ENCODE assay signal across 8 cellular contexts in genomic region chr7:2523941-2524807, GRCh38. TPM values are rescaled to one million over a fixed set of nuclear protein-coding genes. Genes with fewer than 3 reads are reported as not detected.
DNase-seq lines count a peak whose midpoint lies in the region; ATAC-seq and TF ChIP-seq lines count a peak whose summit lies in the region.

No MANE protein-coding gene starts in this region.

- no peak for TF ChIP-seq CTCF in CD14-positive monocyte (IDR thresholded peaks at IDR 0.05)
- no peak for TF ChIP-seq CTCF in WERI-Rb-1 (IDR thresholded peaks at IDR 0.05; ENCODE audit: low read depth, low read length)
- TF ChIP-seq CTCF in nephron progenitor cell (IDR thresholded peaks at IDR 0.05) = no peak

- H3K27ac Mint-ChIP-seq in CD14-positive monocyte (peak overlapping the region in 6 of 7 donors; percentile 18 to 91 (median 59)), nephron progenitor cell (no peak overlapping the region)

- H3K27me3 Mint-ChIP-seq in CD14-positive monocyte (ENCODE audit: low read depth in 3 of 3) = peaks cover 0 to 2% (median 1%) of the 10 kb centered on the region in 3 donors
- peaks cover 8% of the 10 kb centered on the region for H3K27me3 Mint-ChIP-seq in nephron progenitor cell (ENCODE audit: low read depth, poor library complexity)

- DNase-seq in CD14-positive monocyte (ENCODE audit: low spot score) (peak; percentile 54), NAMALWA (ENCODE audit: low spot score) (peak; percentile 51), WERI-Rb-1 (no peak), globus pallidus (ENCODE audit: low spot score) (peak; percentile 96), nephron progenitor cell (no peak), NCI-H446 treated with DMSO at 0.1 percent for 48 hours (lab: John Stamatoyannopoulos, UW) (no peak)

- peaks cover 54% of the 10 kb centered on the region for H3K36me3 ChIP-seq in WERI-Rb-1

- H3K27me3 ChIP-seq in WERI-Rb-1 (ENCODE audit: insufficient read depth, low read depth, severe bottlenecking) = no peaks in the 10 kb centered on the region

- H3K4me3 ChIP-seq in WERI-Rb-1 (ENCODE audit: low read depth, low read length) = no peak overlapping the region

- H3K4me3 Mint-ChIP-seq in CD14-positive monocyte (peak overlapping the region; percentile 98 to 99), nephron progenitor cell (peak overlapping the region; percentile 28)

- intact Hi-C loops in CD14-positive monocyte (cut with micrococcal nuclease) = loop anchor here (5.0 to 10.0 kb wide), 4 partner anchors 33 to 989 kb away; partner anchors contain the start of genes BRAT1 (in 2 of the 2), IQCE (in 2 of the 2), TTYH3 (in 2 of the 2) and GRIFIN (in 1 of the 2)

- peaks cover 47 to 66% of the 10 kb centered on the region in 2 donors for H3K36me3 Mint-ChIP-seq in CD14-positive monocyte
- H3K36me3 Mint-ChIP-seq in nephron progenitor cell (ENCODE audit: low read depth) = no peaks in the 10 kb centered on the region

- no peaks in the 10 kb centered on the region for H3K9me3 ChIP-seq in WERI-Rb-1 (ENCODE audit: severe bottlenecking)

- H3K27ac ChIP-seq in WERI-Rb-1 = peak overlapping the region; percentile 44

- no peak for ATAC-seq in GM21447 (IDR thresholded peaks at IDR 0.05; ENCODE audit: unreplicated experiment)
- no peak for ATAC-seq in HG02678 (IDR thresholded peaks at IDR 0.05; ENCODE audit: unreplicated experiment)

- H3K4me1 Mint-ChIP-seq in CD14-positive monocyte (peaks cover 66% of the 10 kb centered on the region), nephron progenitor cell (peaks cover 43% of the 10 kb centered on the region)

- H3K9me3 Mint-ChIP-seq in CD14-positive monocyte (peaks cover 0 to 2% (median 0%) of the 10 kb centered on the region in 7 donors), nephron progenitor cell (no peaks in the 10 kb centered on the region)

RNA-seq across cellular contexts. Expression of gene LFNG, which starts 4.6 kb away (rescaled TPM):
- polyA plus RNA-seq in CD14-positive monocyte = 1 to 10 TPM; 1.9 to 2.2 TPM

RNA-seq across cellular contexts. Expression of gene BRAT1, which starts 31.1 kb away (rescaled TPM):
- polyA plus RNA-seq in CD14-positive monocyte = 10 to 100 TPM; 31.6 to 32.5 TPM

RNA-seq across cellular contexts. Expression of gene IQCE, which starts 34.6 kb away (rescaled TPM):
- 1 to 10 TPM; 1.8 to 3.0 TPM for polyA plus RNA-seq in CD14-positive monocyte

RNA-seq across cellular contexts. Expression of gene GRIFIN, which starts 48.0 kb away (rescaled TPM):
- not detected for polyA plus RNA-seq in CD14-positive monocyte

Comparison
In these comparisons a context has a peak if more than half of its experiments do, and no peak if none do; other contexts are left out.
1. DNase-seq: peak in CD14-positive monocyte (single experiment), NAMALWA (single experiment) and globus pallidus (single experiment); none in WERI-Rb-1 (single experiment), nephron progenitor cell (single experiment) and NCI-H446 treated with DMSO at 0.1 percent for 48 hours (single experiment).